Comparison of ENCODE assay signal across 8 cellular contexts in the genomic region with DNA sequence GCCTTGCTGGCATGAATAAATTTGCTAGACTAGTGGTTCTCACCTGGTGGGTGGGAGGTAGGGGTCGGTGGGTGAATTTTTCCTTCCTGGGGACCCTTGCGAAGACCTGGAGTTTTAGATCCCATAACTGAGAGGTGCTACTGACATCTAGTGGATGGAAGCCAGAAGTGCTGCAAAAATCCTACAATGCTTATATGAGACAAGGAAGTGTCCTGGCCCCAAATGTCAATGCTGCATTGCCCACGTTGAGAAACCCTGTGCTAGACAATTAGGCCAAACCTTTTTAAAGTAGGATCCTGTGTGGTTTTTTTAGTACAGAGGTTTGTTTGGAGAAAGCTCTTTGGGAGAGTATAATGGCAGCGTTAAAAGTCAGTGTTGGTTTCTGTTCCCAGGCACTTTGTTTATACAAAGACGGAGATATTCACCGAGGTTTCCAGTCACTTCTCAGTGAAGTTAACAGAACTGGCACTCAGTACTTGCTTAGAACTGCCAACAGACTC. TPM values are rescaled to one million over a fixed set of nuclear protein-coding genes. Genes with fewer than 3 reads are reported as not detected.
DNase-seq lines count a peak whose midpoint lies in the region; ATAC-seq and TF ChIP-seq lines count a peak whose summit lies in the region.

No MANE protein-coding gene starts in this region.

- 12% methylated on average over 6 of the region's 6 CpGs for WGBS in right cardiac atrium

- H3K4me1 ChIP-seq in ascending aorta, result no peaks in the 10 kb centered on the region
- no peaks in the 10 kb centered on the region for H3K4me1 ChIP-seq in right cardiac atrium (ENCODE audit: control insufficient read depth, insufficient read depth, low read length)

- intact Hi-C loops in ascending aorta (cut with DNase I), result loop anchor here (1.0 to 10.0 kb wide), 4 partner anchors 15 to 1545 kb away; partner anchors contain the start of gene ZCCHC2
- intact Hi-C loops in right cardiac atrium (cut with DNase I), result no loop called here

- H3K27ac ChIP-seq in ascending aorta, result peak overlapping the region; percentile 8 to 22
- H3K27ac ChIP-seq in right cardiac atrium (ENCODE audit: low read length), result no peak overlapping the region

- peak; percentile 71 for TF ChIP-seq CTCF in GM20000 (IDR thresholded peaks at IDR 0.05; ENCODE audit: extremely low read depth, missing control alignments)
- TF ChIP-seq CTCF in ascending aorta (IDR thresholded peaks at IDR 0.05), result peak; percentile 53 to 87 (median 74)
- peak; percentile 92 for TF ChIP-seq CTCF in retinal pigment epithelial cell (conservative IDR thresholded peaks at IDR 0.05; ENCODE audit: low read depth, low read length)

- no peaks in the 10 kb centered on the region for H3K27me3 ChIP-seq in ascending aorta
- no peaks in the 10 kb centered on the region for H3K27me3 ChIP-seq in right cardiac atrium (ENCODE audit: control insufficient read depth, insufficient read depth)

- no peaks in the 10 kb centered on the region for H3K9me3 ChIP-seq in ascending aorta
- H3K9me3 ChIP-seq in right cardiac atrium (ENCODE audit: control insufficient read depth, low read length), result no peaks in the 10 kb centered on the region

- H3K4me3 ChIP-seq in ascending aorta (peak overlapping the region; percentile 23 to 43), right cardiac atrium (ENCODE audit: low read length) (peak overlapping the region; percentile 39), retinal pigment epithelial cell (ENCODE audit: low read length) (peak overlapping the region; percentile 36)

- peak; percentile 85 to 86 for ATAC-seq in right cardiac atrium

- DNase-seq in EH (ENCODE audit: low read depth) (peak; percentile 78), GM20000 (ENCODE audit: low spot score) (peak; percentile 63), HPDE6-E6E7 (ENCODE audit: extremely low spot score) (peak; percentile 32), OCI-M1 (lab: John Stamatoyannopoulos, UW) (peak; percentile 77), ascending aorta (ENCODE audit: low spot score in 2 of 2) (peak in 1 of 2 donors; percentile 72), right cardiac atrium (peak in 1 of 3 donors; percentile 58), retinal pigment epithelial cell (ENCODE audit: low read depth) (no peak), occipital lobe (lab: John Stamatoyannopoulos, UW) (no peak)

- H3K36me3 ChIP-seq in ascending aorta, result peaks cover 20 to 39% of the 10 kb centered on the region in 2 donors

RNA-seq across cellular contexts. Expression of gene SERPINB8, which starts 9.6 kb away (rescaled TPM):
- total RNA-seq in ascending aorta, result 4.5 TPM
- 1 to 10 TPM; 3.8 to 9.6 (median 5.5) TPM for total RNA-seq in right cardiac atrium
- 1.9 TPM for polyA plus RNA-seq in right cardiac atrium
- 1.1 TPM for total RNA-seq in occipital lobe

RNA-seq across cellular contexts. Expression of gene HMSD, which starts 30.4 kb away (rescaled TPM):
- not detected for total RNA-seq in ascending aorta
- 1 to 10 TPM in 2 of 4 donors, not detected in 2; 1.1 TPM for total RNA-seq in right cardiac atrium
- polyA plus RNA-seq in right cardiac atrium, result 0.20 TPM
- 0.16 TPM for total RNA-seq in occipital lobe

Comparison
In these comparisons a context has a peak if more than half of its experiments do, and no peak if none do; other contexts are left out.
1. DNase-seq: peak in EH (single experiment), GM20000 (single experiment), HPDE6-E6E7 (single experiment) and OCI-M1 (single experiment); none in retinal pigment epithelial cell (single experiment) and occipital lobe (single experiment).
2. Peak in every context shown above with its lines, with median percentiles within 50 percentile points of each other: CTCF ChIP-seq and H3K4me3 ChIP-seq.